Comparison of ENCODE assay signal across 1 cellular context in genomic region chr7:103018295-103018694, GRCh38. TPM values are rescaled to one million over a fixed set of nuclear protein-coding genes. Genes with fewer than 3 reads are reported as not detected.
"Had no signal": no experiment of that assay in that cellular context is flagged by ENCODE, and none has a peak within 500 bp of the region (broad histone marks: within the 10 kb centered on the region; RNA-seq: fewer than 3 reads in every experiment).

No MANE protein-coding gene starts in this region.

RNA-seq across cellular contexts. Expression of gene FBXL13, which starts 56.3 kb away (rescaled TPM):
- total RNA-seq: T-helper 2 cell treated with Interferon-gamma antibody and Interleukin-4, amounts not matched to agents 100 ng/mL and 5 ng/mL, for 36 hours had no signal
